8 cellular contexts compared by ENCODE assay signal in the genomic region with DNA sequence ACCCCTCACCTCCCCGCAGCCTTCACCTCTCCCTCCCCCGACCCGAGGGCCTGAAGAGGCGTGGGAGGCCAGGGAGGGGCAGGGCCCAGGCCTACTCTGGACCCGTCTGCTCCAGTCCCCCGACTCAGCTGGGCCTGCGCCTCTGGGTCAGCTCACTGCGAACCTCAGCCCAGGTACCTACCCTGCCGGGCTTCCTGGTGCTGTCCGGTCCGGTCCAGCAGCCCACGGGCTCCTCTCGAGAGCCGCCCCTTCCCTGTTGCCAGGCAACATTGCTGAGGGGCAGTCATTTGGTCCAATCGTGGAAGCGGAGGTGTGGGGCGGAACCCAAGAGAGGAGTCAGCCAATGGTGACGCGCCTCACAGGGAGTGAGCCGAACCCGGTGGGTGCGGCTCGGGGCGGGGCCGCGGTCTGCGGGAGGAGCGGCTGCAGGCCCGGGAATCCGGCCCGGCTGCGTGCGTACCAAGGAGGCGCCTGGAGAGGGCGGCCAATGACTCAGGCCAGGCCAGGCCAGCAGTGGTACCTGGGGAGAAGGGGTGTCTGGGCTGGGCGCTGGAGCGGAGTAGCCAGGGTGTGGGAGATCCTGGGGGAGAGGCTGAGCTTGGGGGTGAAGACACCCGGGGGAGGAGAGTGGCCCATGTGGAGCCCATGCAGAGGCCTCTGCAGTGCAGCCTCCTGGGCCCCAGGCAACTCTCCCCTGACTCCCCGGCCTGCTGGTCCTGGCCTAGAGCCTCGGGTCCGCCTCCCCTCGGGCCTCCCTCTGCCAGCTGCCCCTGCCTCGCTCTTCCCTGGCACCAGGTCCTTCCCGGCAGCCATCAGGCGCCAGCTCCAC. TPM values are rescaled to one million over a fixed set of nuclear protein-coding genes. Genes with fewer than 3 reads are reported as not detected.
DNase-seq lines count a peak whose midpoint lies in the region; ATAC-seq and TF ChIP-seq lines count a peak whose summit lies in the region.

TSS of gene MEAK7 (minus strand) at position 240 of the 829 bp plus-strand sequence. CDS start 6,573 bp downstream, outside the sequence.

- POLR2A ChIA-PET in CD4-positive, alpha-beta T cell (lab: Charles Lee), result interaction anchor here (0.6 to 3.4 kb wide), 13 partner anchors 8 to 309 kb away, joined by 3 to 20 read pairs (median 4); partner anchors contain the start of genes COTL1 and KLHL36

- no peaks in the 10 kb centered on the region for H3K27me3 Mint-ChIP-seq in CD4-positive, alpha-beta T cell

- CTCF ChIA-PET in CD4-positive, alpha-beta T cell (lab: Charles Lee), result interaction anchor here (2.7 kb wide), 1 partner anchor 117 kb away, joined by 16 read pairs; no protein-coding TSS in a partner anchor

- ATAC-seq in CD4-positive, alpha-beta T cell (ENCODE audit: poor library complexity), result peak; percentile 95
- ATAC-seq in GM19372 (IDR thresholded peaks at IDR 0.05; ENCODE audit: low read depth, unreplicated experiment) (peak; percentile 98), HG03558 (IDR thresholded peaks at IDR 0.05; ENCODE audit: extremely low read depth, unreplicated experiment) (peak; percentile 81)

- H3K36me3 Mint-ChIP-seq in CD4-positive, alpha-beta T cell (ENCODE audit: low read depth), result peaks cover 1% of the 10 kb centered on the region

- TF ChIP-seq CTCF in CD4-positive, alpha-beta T cell (IDR thresholded peaks at IDR 0.05), result no peak

- H3K27ac ChIP-seq in CD4-positive, alpha-beta T cell (ENCODE audit: low read depth, low read length), result peak within 1 kb of the TSS; percentile 46
- H3K27ac ChIP-seq in epithelial cell of prostate, result peak within 1 kb of the TSS; percentile 97

- H3K27ac Mint-ChIP-seq in CD4-positive, alpha-beta T cell, result peak within 1 kb of the TSS; percentile 90

- no peaks in the 10 kb centered on the region for H3K27me3 ChIP-seq in CD4-positive, alpha-beta T cell (ENCODE audit: control insufficient read depth, insufficient read depth, low read length)

- H3K4me1 Mint-ChIP-seq in CD4-positive, alpha-beta T cell (ENCODE audit: low read depth), result peaks cover 62% of the 10 kb centered on the region

- peak within 1 kb of the TSS; percentile 93 for H3K4me3 Mint-ChIP-seq in CD4-positive, alpha-beta T cell

- H3K9me3 Mint-ChIP-seq in CD4-positive, alpha-beta T cell, result no peaks in the 10 kb centered on the region

- peak; percentile 95 to 98 (median 97) for DNase-seq in CD4-positive, alpha-beta T cell
- DNase-seq in OCI-M2 (lab: John Stamatoyannopoulos, UW; ENCODE audit: unreplicated experiment) (peak; percentile 78), activated T-cell treated with anti-CD3 and anti-CD28 coated beads for 48 hours (ENCODE audit: low read depth) (peak; percentile 99), epithelial cell of prostate (ENCODE audit: low read depth, low spot score) (peak; percentile 84), mucosa of gallbladder (ENCODE audit: low spot score) (peak; percentile 99)
- peak; percentile 91 to 95 for DNase-seq in stimulated activated CD8-positive, alpha-beta memory T cell treated with anti-CD3 and anti-CD28 coated beads, Interleukin-4, amount 100 ng/mL, for 4 hours (ENCODE audit: low read depth in 2 of 2, low spot score in 1 of 2)

- intact Hi-C loops in CD4-positive, alpha-beta T cell (cut with DNase I, micrococcal nuclease), result loop anchor here in 1 of 2 experiments (5.0 to 10.0 kb wide), 5 partner anchors 227 to 547 kb away; partner anchors contain the start of genes KIAA0513 and TAF1C

- no peaks in the 10 kb centered on the region for H3K9me3 ChIP-seq in CD4-positive, alpha-beta T cell (ENCODE audit: control insufficient read depth, low read length)

RNA-seq across cellular contexts. Expression of gene MEAK7, which starts in this region (rescaled TPM):
- 1 to 10 TPM; 1.9 to 3.7 TPM for total RNA-seq in CD4-positive, alpha-beta T cell
- 22.5 TPM for total RNA-seq in mucosa of gallbladder

Comparison
In these comparisons a context has a peak if more than half of its experiments do, and no peak if none do; other contexts are left out.
1. Peak in every context shown above with its lines: DNase-seq, ATAC-seq and H3K27ac ChIP-seq.